ENCODE assay signal across 1 cellular context in the genomic region with DNA sequence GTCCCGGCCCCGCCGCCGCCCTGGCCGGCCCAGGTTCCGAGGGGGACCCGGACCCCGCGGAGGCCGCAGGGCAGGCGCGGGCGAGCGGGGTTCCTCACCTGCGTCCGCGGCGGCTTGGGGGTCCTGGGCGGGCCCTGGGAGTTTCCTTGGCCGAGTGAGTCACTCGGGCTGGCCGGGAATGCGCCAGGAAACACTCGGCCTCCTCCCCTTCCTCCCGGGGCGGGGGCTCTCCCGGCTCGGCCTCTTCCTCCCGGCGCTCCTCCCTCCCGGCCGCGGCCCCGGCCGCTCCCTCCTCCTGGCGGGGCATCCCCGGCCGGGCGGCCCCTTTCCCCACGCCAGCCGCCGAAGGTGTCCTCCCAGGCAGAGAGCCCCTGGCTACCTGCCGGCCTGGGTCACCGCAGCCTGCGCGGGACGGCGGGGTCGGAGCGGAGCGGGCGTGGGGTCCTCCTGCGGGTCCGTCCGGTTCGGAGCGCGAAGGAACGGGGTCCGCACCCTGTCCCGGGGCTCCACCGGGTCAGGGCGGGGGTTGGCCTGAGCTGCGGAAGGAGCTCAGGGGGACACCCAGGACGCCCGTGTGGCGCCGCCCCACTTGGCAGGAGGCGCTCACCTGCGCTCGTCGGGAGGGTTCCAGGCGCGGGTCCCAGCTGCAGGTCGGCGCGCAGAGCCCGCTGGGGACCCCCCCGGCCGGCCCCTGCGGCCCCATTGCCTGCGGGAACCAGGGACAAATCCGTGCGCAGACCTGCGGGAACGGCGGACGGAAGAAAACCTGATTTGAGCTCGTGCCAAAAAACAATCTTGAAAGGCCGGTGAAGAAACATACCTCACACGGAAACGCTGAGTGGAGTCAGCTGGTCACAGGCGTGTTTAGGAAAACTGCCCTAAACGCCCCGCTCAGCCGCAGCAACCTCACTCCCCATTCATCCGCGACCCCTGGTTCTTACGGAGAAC.
TF ChIP-seq lines count a peak whose summit lies in the region.

CYFIP1 (minus strand) TSS at position 180 of the 948 bp plus-strand sequence. CDS start 33,083 bp downstream, outside the sequence.

TF ChIP-seq in K562, 482 proteins besides CTCF, POLR2A, EP300 and RAD21 (continued from another document):
- peak; percentile 51 for TF ChIP-seq ZBTB40 (IDR thresholded peaks at IDR 0.05)
- no peak for TF ChIP-seq ZBTB40 (CRISPR knock-in tag; IDR thresholded peaks at IDR 0.05)
- no peak for TF ChIP-seq ZBED1 (IDR thresholded peaks at IDR 0.05)
- TF ChIP-seq ZBTB7A (IDR thresholded peaks at IDR 0.05; ENCODE audit: borderline replicate concordance, control insufficient read depth, low read depth, low read length): peak; percentile 63; the same call in 1 of the 2 replicates
- no peak for TF ChIP-seq PTTG1 (tag; IDR thresholded peaks at IDR 0.05; ENCODE audit: low read depth)
- peak; percentile 75 to 77 for TF ChIP-seq MAZ (CRISPR knock-in tag; conservative IDR thresholded peaks at IDR 0.05 in 1 of 2, IDR thresholded peaks at IDR 0.05 in 1 of 2)
- 0 out of 4 replicates have a peak, but pooled peaks of 1 of the 2 experiments have one; percentile 33 for TF ChIP-seq KDM1A (IDR thresholded peaks at IDR 0.05)
- no peak for TF ChIP-seq SETDB1 (IDR thresholded peaks at IDR 0.05; ENCODE audit: low read length)
- peak; percentile 45; the same call in 1 of the 2 replicates for TF ChIP-seq PHF8 (IDR thresholded peaks at IDR 0.05; ENCODE audit: borderline replicate concordance, low read length)
- TF ChIP-seq, protein P1, sequence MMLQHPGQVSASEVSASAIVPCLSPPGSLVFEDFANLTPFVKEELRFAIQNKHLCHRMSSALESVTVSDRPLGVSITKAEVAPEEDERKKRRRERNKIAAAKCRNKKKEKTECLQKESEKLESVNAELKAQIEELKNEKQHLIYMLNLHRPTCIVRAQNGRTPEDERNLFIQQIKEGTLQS (IDR thresholded peaks at IDR 0.05): peak; percentile 25; the same call in 1 of the 2 replicates
- TF ChIP-seq, protein P1 (CRISPR knock-in tag; conservative IDR thresholded peaks at IDR 0.05): no peak
- TF ChIP-seq NRF1 (conservative IDR thresholded peaks at IDR 0.05 in 1 of 2, IDR thresholded peaks at IDR 0.05 in 1 of 2): peak; percentile 51 to 54
- TF ChIP-seq RBBP5 (IDR thresholded peaks at IDR 0.05; ENCODE audit: borderline replicate concordance, insufficient read depth, low read length, poor library complexity, severe bottlenecking): peak; percentile 16
- no peak for TF ChIP-seq TCFL5 (CRISPR knock-in tag; conservative IDR thresholded peaks at IDR 0.05)
- TF ChIP-seq, protein P2, sequence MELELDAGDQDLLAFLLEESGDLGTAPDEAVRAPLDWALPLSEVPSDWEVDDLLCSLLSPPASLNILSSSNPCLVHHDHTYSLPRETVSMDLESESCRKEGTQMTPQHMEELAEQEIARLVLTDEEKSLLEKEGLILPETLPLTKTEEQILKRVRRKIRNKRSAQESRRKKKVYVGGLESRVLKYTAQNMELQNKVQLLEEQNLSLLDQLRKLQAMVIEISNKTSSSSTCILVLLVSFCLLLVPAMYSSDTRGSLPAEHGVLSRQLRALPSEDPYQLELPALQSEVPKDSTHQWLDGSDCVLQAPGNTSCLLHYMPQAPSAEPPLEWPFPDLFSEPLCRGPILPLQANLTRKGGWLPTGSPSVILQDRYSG (tag; conservative IDR thresholded peaks at IDR 0.05; ENCODE audit: low read depth): no peak
- TF ChIP-seq JUN (IDR thresholded peaks at IDR 0.05; ENCODE audit: borderline replicate concordance, low read depth, low read length): 0 out of 2 replicates have a peak, but pooled peaks have one; percentile 29
- no peak for TF ChIP-seq JUN (CRISPR knock-in tag; IDR thresholded peaks at IDR 0.05; ENCODE audit: borderline replicate concordance)
- TF ChIP-seq VEZF1 (CRISPR knock-in tag; IDR thresholded peaks at IDR 0.05): peak; percentile 67
- TF ChIP-seq, protein P3, sequence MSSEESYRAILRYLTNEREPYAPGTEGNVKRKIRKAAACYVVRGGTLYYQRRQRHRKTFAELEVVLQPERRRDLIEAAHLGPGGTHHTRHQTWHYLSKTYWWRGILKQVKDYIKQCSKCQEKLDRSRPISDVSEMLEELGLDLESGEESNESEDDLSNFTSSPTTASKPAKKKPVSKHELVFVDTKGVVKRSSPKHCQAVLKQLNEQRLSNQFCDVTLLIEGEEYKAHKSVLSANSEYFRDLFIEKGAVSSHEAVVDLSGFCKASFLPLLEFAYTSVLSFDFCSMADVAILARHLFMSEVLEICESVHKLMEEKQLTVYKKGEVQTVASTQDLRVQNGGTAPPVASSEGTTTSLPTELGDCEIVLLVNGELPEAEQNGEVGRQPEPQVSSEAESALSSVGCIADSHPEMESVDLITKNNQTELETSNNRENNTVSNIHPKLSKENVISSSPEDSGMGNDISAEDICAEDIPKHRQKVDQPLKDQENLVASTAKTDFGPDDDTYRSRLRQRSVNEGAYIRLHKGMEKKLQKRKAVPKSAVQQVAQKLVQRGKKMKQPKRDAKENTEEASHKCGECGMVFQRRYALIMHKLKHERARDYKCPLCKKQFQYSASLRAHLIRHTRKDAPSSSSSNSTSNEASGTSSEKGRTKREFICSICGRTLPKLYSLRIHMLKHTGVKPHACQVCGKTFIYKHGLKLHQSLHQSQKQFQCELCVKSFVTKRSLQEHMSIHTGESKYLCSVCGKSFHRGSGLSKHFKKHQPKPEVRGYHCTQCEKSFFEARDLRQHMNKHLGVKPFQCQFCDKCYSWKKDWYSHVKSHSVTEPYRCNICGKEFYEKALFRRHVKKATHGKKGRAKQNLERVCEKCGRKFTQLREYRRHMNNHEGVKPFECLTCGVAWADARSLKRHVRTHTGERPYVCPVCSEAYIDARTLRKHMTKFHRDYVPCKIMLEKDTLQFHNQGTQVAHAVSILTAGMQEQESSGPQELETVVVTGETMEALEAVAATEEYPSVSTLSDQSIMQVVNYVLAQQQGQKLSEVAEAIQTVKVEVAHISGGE (CRISPR knock-in tag; IDR thresholded peaks at IDR 0.05): peak in 1 of 3 experiments; percentile 84; a peak in 2 of 6 replicates
- TF ChIP-seq ETS1 (conservative IDR thresholded peaks at IDR 0.05; ENCODE audit: control insufficient read depth, low read depth, low read length): 0 out of 2 replicates have a peak, but pooled peaks have one; percentile 6
- no peak for TF ChIP-seq ZNF444 (CRISPR knock-in tag; IDR thresholded peaks at IDR 0.05)
- peak; percentile 65; the same call in 1 of the 2 replicates for TF ChIP-seq TFAP4 (CRISPR knock-in tag; IDR thresholded peaks at IDR 0.05; ENCODE audit: borderline replicate concordance)
